In genomic region chr6:44931385-44931784, GRCh38 we compare ENCODE assay signal across 21 cellular contexts.
DNase-seq lines count a peak whose midpoint lies in the region; ATAC-seq lines count a peak whose summit lies in the region.
"Had no signal": no experiment of that assay in that cellular context is flagged by ENCODE, and none has a peak within 500 bp of the region (broad histone marks: within the 10 kb centered on the region; RNA-seq: fewer than 3 reads in every experiment).

No MANE protein-coding gene starts in this region.

- POLR2A ChIA-PET in T-cell (lab: Charles Lee) = no interaction called here

- H3K4me3 Mint-ChIP-seq in activated naive CD4-positive, alpha-beta T cell treated with anti-CD3 and anti-CD28 coated beads, Interleukin-2, amount 10 ng/mL, durations not matched to agents 7 days and 5 days = peak overlapping the region; percentile 69
- H3K4me3 Mint-ChIP-seq in T-cell = peak overlapping the region; percentile 71 to 86 (median 85)
- peak overlapping the region; percentile 77 for H3K4me3 Mint-ChIP-seq in central memory CD8-positive, alpha-beta T cell
- H3K4me3 Mint-ChIP-seq in stimulated activated naive CD8-positive, alpha-beta T cell treated with anti-CD3 and anti-CD28 coated beads, Interleukin-15, amount 100 ng/mL, for 72 hours = peak overlapping the region; percentile 38 to 83

- no peaks in the 10 kb centered on the region for H3K9me3 Mint-ChIP-seq in activated naive CD4-positive, alpha-beta T cell treated with anti-CD3 and anti-CD28 coated beads, Interleukin-2, amount 10 ng/mL, durations not matched to agents 7 days and 5 days
- peaks cover 0 to 4% (median 2%) of the 10 kb centered on the region in 3 donors for H3K9me3 Mint-ChIP-seq in T-cell
- H3K9me3 Mint-ChIP-seq in central memory CD8-positive, alpha-beta T cell = peaks cover 6% of the 10 kb centered on the region
- H3K9me3 Mint-ChIP-seq in stimulated activated naive CD8-positive, alpha-beta T cell treated with anti-CD3 and anti-CD28 coated beads, Interleukin-15, amount 100 ng/mL, for 72 hours = no peaks in the 10 kb centered on the region

- peaks cover 53% of the 10 kb centered on the region for H3K4me1 Mint-ChIP-seq in activated naive CD4-positive, alpha-beta T cell treated with anti-CD3 and anti-CD28 coated beads, Interleukin-2, amount 10 ng/mL, durations not matched to agents 7 days and 5 days
- H3K4me1 Mint-ChIP-seq in T-cell = peaks cover 44 to 52% (median 47%) of the 10 kb centered on the region in 3 donors
- H3K4me1 Mint-ChIP-seq in central memory CD8-positive, alpha-beta T cell = peaks cover 43% of the 10 kb centered on the region
- peaks cover 55% of the 10 kb centered on the region for H3K4me1 Mint-ChIP-seq in stimulated activated naive CD8-positive, alpha-beta T cell treated with anti-CD3 and anti-CD28 coated beads, Interleukin-15, amount 100 ng/mL, for 72 hours

- H3K27me3 Mint-ChIP-seq in activated naive CD4-positive, alpha-beta T cell treated with anti-CD3 and anti-CD28 coated beads, Interleukin-2, amount 10 ng/mL, durations not matched to agents 7 days and 5 days = no peaks in the 10 kb centered on the region
- no peaks in the 10 kb centered on the region for H3K27me3 Mint-ChIP-seq in T-cell
- no peaks in the 10 kb centered on the region for H3K27me3 Mint-ChIP-seq in central memory CD8-positive, alpha-beta T cell
- no peaks in the 10 kb centered on the region for H3K27me3 Mint-ChIP-seq in stimulated activated naive CD8-positive, alpha-beta T cell treated with anti-CD3 and anti-CD28 coated beads, Interleukin-15, amount 100 ng/mL, for 72 hours

- peaks cover 21% of the 10 kb centered on the region for H3K36me3 Mint-ChIP-seq in activated naive CD4-positive, alpha-beta T cell treated with anti-CD3 and anti-CD28 coated beads, Interleukin-2, amount 10 ng/mL, durations not matched to agents 7 days and 5 days
- peaks cover 5% of the 10 kb centered on the region for H3K36me3 Mint-ChIP-seq in T-cell
- H3K36me3 Mint-ChIP-seq in central memory CD8-positive, alpha-beta T cell (ENCODE audit: insufficient read depth) = peaks cover 11% of the 10 kb centered on the region

- intact Hi-C loops in sciatic nerve (cut with DNase I) = no loop called here

- peak overlapping the region; percentile 98 for H3K27ac Mint-ChIP-seq in activated naive CD4-positive, alpha-beta T cell treated with anti-CD3 and anti-CD28 coated beads, Interleukin-2, amount 10 ng/mL, durations not matched to agents 7 days and 5 days
- H3K27ac Mint-ChIP-seq in T-cell = peak overlapping the region; percentile 96 to 99
- H3K27ac Mint-ChIP-seq in central memory CD8-positive, alpha-beta T cell (ENCODE audit: low read depth) = peak overlapping the region; percentile 97
- peak overlapping the region; percentile 74 to 93 for H3K27ac Mint-ChIP-seq in stimulated activated naive CD8-positive, alpha-beta T cell treated with anti-CD3 and anti-CD28 coated beads, Interleukin-15, amount 100 ng/mL, for 72 hours

- no peak for ATAC-seq in T-cell (replicated peaks in 1 of 4)
- ATAC-seq in central memory CD8-positive, alpha-beta T cell (replicated peaks; ENCODE audit: extremely low read depth, poor library complexity, severe bottlenecking) = no peak
- ATAC-seq in stimulated activated naive CD8-positive, alpha-beta T cell treated with anti-CD3 and anti-CD28 coated beads, Interleukin-15, amount 100 ng/mL, for 72 hours = no peak
- no peak for ATAC-seq in sciatic nerve
- ATAC-seq: HCT116, heart left ventricle, left lung had no signal

- CTCF ChIA-PET in activated naive CD4-positive, alpha-beta T cell treated with anti-CD3 and anti-CD28 coated beads, Interleukin-2, amount 10 ng/mL, durations not matched to agents 7 days and 5 days (lab: Charles Lee) = interaction anchor here (1.5 kb wide), 1 partner anchor 783 kb away, joined by 3 read pairs; no protein-coding TSS in a partner anchor
- CTCF ChIA-PET in T-cell (lab: Charles Lee) = interaction anchor here in 1 of 2 donors (0.7 to 1.0 kb wide), 2 partner anchors 546 to 598 kb away, joined by 3 read pairs; no protein-coding TSS in a partner anchor

- no peak for DNase-seq in activated naive CD4-positive, alpha-beta T cell treated with anti-CD3 and anti-CD28 coated beads, Interleukin-2, amount 10 ng/mL, durations not matched to agents 7 days and 5 days
- DNase-seq in activated naive CD4-positive, alpha-beta T cell (lab: John Stamatoyannopoulos, UW) = no peak
- DNase-seq in T-cell (no peak), sciatic nerve (ENCODE audit: low spot score) (no peak), COR-L47 (lab: John Stamatoyannopoulos, UW) (no peak)
- DNase-seq in central memory CD8-positive, alpha-beta T cell (ENCODE audit: low spot score in 2 of 2) = no peak
- DNase-seq in stimulated activated naive CD8-positive, alpha-beta T cell treated with anti-CD3 and anti-CD28 coated beads, Interleukin-15, amount 100 ng/mL, for 72 hours = no peak
- DNase-seq: activated gamma-delta T cell; central memory CD4-positive, alpha-beta T cell; dorsolateral prefrontal cortex; heart left ventricle; KG1; left lung; NCI-H1694; NCI-H2171 treated with DMSO at 0.1 percent for 48 hours; NCI-H524 treated with DMSO at 0.1 percent for 48 hours; RPMI8226; sigmoid colon; stimulated activated CD8-positive, alpha-beta memory T cell treated with anti-CD3 and anti-CD28 coated beads, Interleukin-4, amount 100 ng/mL, for 48 hours; T-helper 9 cell had no signal
